Comparison of ENCODE assay signal across 8 cellular contexts in genomic region chr4:7964890-7965662, GRCh38. TPM values are rescaled to one million over a fixed set of nuclear protein-coding genes. Genes with fewer than 3 reads are reported as not detected.
DNase-seq lines count a peak whose midpoint lies in the region.

No MANE protein-coding gene starts in this region.

- H3K4me3 Mint-ChIP-seq in T-helper 2 cell treated with Interferon-gamma antibody and Interleukin-4, amounts not matched to agents 5 μg/mL and 100 μg/mL, for 36 hours: no peak overlapping the region
- no peak overlapping the region for H3K4me3 Mint-ChIP-seq in activated T-helper 2 cell treated with anti-CD3 and anti-CD28 coated beads, Interferon-gamma antibody, Interleukin-2, Interleukin-4, amounts not matched to agents 10 μg/mL and 5 μg/mL and 100 μg/mL, durations not matched to agents 14 hours and 24 hours and 36 hours (ENCODE audit: low read depth)
- H3K4me3 Mint-ChIP-seq in immature natural killer cell: peak overlapping the region; percentile 59 to 80 (median 69)

- H3K4me1 Mint-ChIP-seq in T-helper 2 cell treated with Interferon-gamma antibody and Interleukin-4, amounts not matched to agents 5 μg/mL and 100 μg/mL, for 36 hours (ENCODE audit: low read depth): peaks cover 50% of the 10 kb centered on the region
- peaks cover 67% of the 10 kb centered on the region for H3K4me1 Mint-ChIP-seq in activated T-helper 2 cell treated with anti-CD3 and anti-CD28 coated beads, Interferon-gamma antibody, Interleukin-2, Interleukin-4, amounts not matched to agents 10 μg/mL and 5 μg/mL and 100 μg/mL, durations not matched to agents 14 hours and 24 hours and 36 hours (ENCODE audit: low read depth)
- H3K4me1 Mint-ChIP-seq in immature natural killer cell: peaks cover 85 to 86% of the 10 kb centered on the region in 2 donors

- H3K9ac ChIP-seq in stomach smooth muscle (ENCODE audit: low read length in 2 of 2) (no peak overlapping the region), Karpas-422 (ENCODE audit: low read length) (no peak overlapping the region)

- no peak overlapping the region for H3K27ac Mint-ChIP-seq in T-helper 2 cell treated with Interferon-gamma antibody and Interleukin-4, amounts not matched to agents 5 μg/mL and 100 μg/mL, for 36 hours
- peak overlapping the region; percentile 63 for H3K27ac Mint-ChIP-seq in activated T-helper 2 cell treated with anti-CD3 and anti-CD28 coated beads, Interferon-gamma antibody, Interleukin-2, Interleukin-4, amounts not matched to agents 10 μg/mL and 5 μg/mL and 100 μg/mL, durations not matched to agents 14 hours and 24 hours and 36 hours
- H3K27ac Mint-ChIP-seq in immature natural killer cell: peak overlapping the region; percentile 87 to 97 (median 96)

- peaks cover 42% of the 10 kb centered on the region for H3K4me1 ChIP-seq in stomach smooth muscle (ENCODE audit: control insufficient read depth, insufficient read depth, low read length)
- H3K4me1 ChIP-seq in Karpas-422 (ENCODE audit: low read length): peaks cover 6% of the 10 kb centered on the region

- peaks cover 2% of the 10 kb centered on the region for H3K27me3 Mint-ChIP-seq in T-helper 2 cell treated with Interferon-gamma antibody and Interleukin-4, amounts not matched to agents 5 μg/mL and 100 μg/mL, for 36 hours (ENCODE audit: low read depth)
- H3K27me3 Mint-ChIP-seq in activated T-helper 2 cell treated with anti-CD3 and anti-CD28 coated beads, Interferon-gamma antibody, Interleukin-2, Interleukin-4, amounts not matched to agents 10 μg/mL and 5 μg/mL and 100 μg/mL, durations not matched to agents 14 hours and 24 hours and 36 hours (ENCODE audit: low read depth): no peaks in the 10 kb centered on the region
- peaks cover 18 to 30% (median 20%) of the 10 kb centered on the region in 3 donors for H3K27me3 Mint-ChIP-seq in immature natural killer cell (ENCODE audit: low read depth in 3 of 3)

- intact Hi-C loops in activated T-helper 2 cell treated with anti-CD3 and anti-CD28 coated beads, Interferon-gamma antibody, Interleukin-2, Interleukin-4, amounts not matched to agents 10 μg/mL and 5 μg/mL and 100 μg/mL, durations not matched to agents 14 hours and 24 hours and 36 hours (cut with micrococcal nuclease): loop anchor here (5.0 to 10.0 kb wide), 2 partner anchors 163 to 1780 kb away; no protein-coding TSS in a partner anchor

- H3K4me2 ChIP-seq in Karpas-422 (ENCODE audit: low read depth, low read length, poor library complexity, severe bottlenecking): no peak overlapping the region

- DNase-seq in T-helper 2 cell: peak in 4 of 5 experiments; percentile 17 to 67 (median 48)
- DNase-seq in T-helper 2 cell treated with Interferon-gamma antibody and Interleukin-4, amounts not matched to agents 5 μg/mL and 100 μg/mL, for 36 hours (ENCODE audit: low spot score): no peak
- DNase-seq in activated T-helper 2 cell treated with anti-CD3 and anti-CD28 coated beads, Interferon-gamma antibody, Interleukin-2, Interleukin-4, amounts not matched to agents 10 μg/mL and 5 μg/mL and 100 μg/mL, durations not matched to agents 14 hours and 24 hours and 36 hours (ENCODE audit: low spot score): no peak
- DNase-seq in immature natural killer cell: peak; percentile 63 to 71 (median 70)
- no peak for DNase-seq in medulla oblongata (ENCODE audit: extremely low spot score)
- DNase-seq in Karpas-422: no peak
- no peak for DNase-seq in COR-L47 (lab: John Stamatoyannopoulos, UW)

- peak overlapping the region; percentile 24 for H3K27ac ChIP-seq in stomach smooth muscle (ENCODE audit: low read length)
- no peak overlapping the region for H3K27ac ChIP-seq in Karpas-422 (ENCODE audit: low read length)

- H3K79me2 ChIP-seq in Karpas-422 (ENCODE audit: low read length): no peaks in the 10 kb centered on the region

- no peaks in the 10 kb centered on the region for H3K9me3 Mint-ChIP-seq in T-helper 2 cell treated with Interferon-gamma antibody and Interleukin-4, amounts not matched to agents 5 μg/mL and 100 μg/mL, for 36 hours
- no peaks in the 10 kb centered on the region for H3K9me3 Mint-ChIP-seq in activated T-helper 2 cell treated with anti-CD3 and anti-CD28 coated beads, Interferon-gamma antibody, Interleukin-2, Interleukin-4, amounts not matched to agents 10 μg/mL and 5 μg/mL and 100 μg/mL, durations not matched to agents 14 hours and 24 hours and 36 hours
- no peaks in the 10 kb centered on the region for H3K9me3 Mint-ChIP-seq in immature natural killer cell

- no peaks in the 10 kb centered on the region for H3K36me3 ChIP-seq in stomach smooth muscle (ENCODE audit: control insufficient read depth in 2 of 2, insufficient read depth in 2 of 2, low read length in 2 of 2)
- H3K36me3 ChIP-seq in Karpas-422 (ENCODE audit: insufficient read depth, low read length): no peaks in the 10 kb centered on the region

- no peaks in the 10 kb centered on the region for H3K9me2 ChIP-seq in Karpas-422 (replicated peaks; ENCODE audit: insufficient read depth, low read length)

- H3K4me3 ChIP-seq in stomach smooth muscle (ENCODE audit: low read length in 2 of 2) (no peak overlapping the region), Karpas-422 (ENCODE audit: low read length) (no peak overlapping the region)

- H3K9me3 ChIP-seq in stomach smooth muscle (ENCODE audit: control insufficient read depth in 2 of 2, low read length in 2 of 2) (no peaks in the 10 kb centered on the region), Karpas-422 (ENCODE audit: low read length) (no peaks in the 10 kb centered on the region)

- no peak overlapping the region for H2AFZ ChIP-seq in Karpas-422 (ENCODE audit: low read length)

- peaks cover under 1% of the 10 kb centered on the region for H3K36me3 Mint-ChIP-seq in T-helper 2 cell treated with Interferon-gamma antibody and Interleukin-4, amounts not matched to agents 5 μg/mL and 100 μg/mL, for 36 hours (ENCODE audit: low read depth)
- H3K36me3 Mint-ChIP-seq in activated T-helper 2 cell treated with anti-CD3 and anti-CD28 coated beads, Interferon-gamma antibody, Interleukin-2, Interleukin-4, amounts not matched to agents 10 μg/mL and 5 μg/mL and 100 μg/mL, durations not matched to agents 14 hours and 24 hours and 36 hours (ENCODE audit: low read depth): peaks cover 4% of the 10 kb centered on the region
- peaks cover 0 to under 1% (median 0%) of the 10 kb centered on the region in 3 donors for H3K36me3 Mint-ChIP-seq in immature natural killer cell

- H3K27me3 ChIP-seq in stomach smooth muscle (ENCODE audit: control insufficient read depth in 1 of 2, insufficient read depth in 2 of 2, low read length in 2 of 2) (no peaks in the 10 kb centered on the region), Karpas-422 (ENCODE audit: low read length) (no peaks in the 10 kb centered on the region)

- H4K20me1 ChIP-seq in Karpas-422 (ENCODE audit: insufficient read depth, low read depth, low read length): no peaks in the 10 kb centered on the region

RNA-seq across cellular contexts. Expression of gene AFAP1, which starts 25.4 kb away (rescaled TPM):
- total RNA-seq in activated T-helper 2 cell treated with anti-CD3 and anti-CD28 coated beads, Interferon-gamma antibody, Interleukin-2, Interleukin-4, amounts not matched to agents 10 μg/mL and 5 μg/mL and 100 μg/mL, durations not matched to agents 14 hours and 24 hours and 36 hours: 53.7 and 57.6 TPM in 2 replicates
- polyA plus RNA-seq in immature natural killer cell: 1 to 10 TPM in 1 of 3 donors, under 1 TPM in 1, not detected in 1; 0.32 to 1.2 TPM
- not detected in 2 replicates for total RNA-seq in Karpas-422 (2014; rRNA removed; shearing (Covaris generic); ENCODE audit: low replicate concordance)

Comparison
In these comparisons a context has a peak if more than half of its experiments do, and no peak if none do; other contexts are left out.
1. DNase-seq: peak in T-helper 2 cell (4 of 5) and immature natural killer cell (3 of 3); none in T-helper 2 cell treated with Interferon-gamma antibody and Interleukin-4, amounts not matched to agents 5 μg/mL and 100 μg/mL, for 36 hours (single experiment), activated T-helper 2 cell treated with anti-CD3 and anti-CD28 coated beads, Interferon-gamma antibody, Interleukin-2, Interleukin-4, amounts not matched to agents 10 μg/mL and 5 μg/mL and 100 μg/mL, durations not matched to agents 14 hours and 24 hours and 36 hours (single experiment), medulla oblongata (single experiment), Karpas-422 (single experiment) and COR-L47 (single experiment).
2. H3K4me3 Mint-ChIP-seq: peak in immature natural killer cell (5 of 5); none in T-helper 2 cell treated with Interferon-gamma antibody and Interleukin-4, amounts not matched to agents 5 μg/mL and 100 μg/mL, for 36 hours (single experiment) and activated T-helper 2 cell treated with anti-CD3 and anti-CD28 coated beads, Interferon-gamma antibody, Interleukin-2, Interleukin-4, amounts not matched to agents 10 μg/mL and 5 μg/mL and 100 μg/mL, durations not matched to agents 14 hours and 24 hours and 36 hours (single experiment).
3. RNA of gene AFAP1, which starts 25.4 kb away (total RNA-seq): 53.7 to 57.6 TPM in activated T-helper 2 cell treated with anti-CD3 and anti-CD28 coated beads, Interferon-gamma antibody, Interleukin-2, Interleukin-4, amounts not matched to agents 10 μg/mL and 5 μg/mL and 100 μg/mL, durations not matched to agents 14 hours and 24 hours and 36 hours; not detected in Karpas-422; every median in the first group is over 10 times any median in the second.